Comparison of ENCODE assay signal across 12 cellular contexts in genomic region chr2:46701152-46701551, GRCh38. TPM values are rescaled to one million over a fixed set of nuclear protein-coding genes. Genes with fewer than 3 reads are reported as not detected.
DNase-seq lines count a peak whose midpoint lies in the region; ATAC-seq and TF ChIP-seq lines count a peak whose summit lies in the region.
"Had no signal": no experiment of that assay in that cellular context is flagged by ENCODE, and none has a peak within 500 bp of the region (broad histone marks: within the 10 kb centered on the region; RNA-seq: fewer than 3 reads in every experiment).

No MANE protein-coding gene starts in this region.

- no TSS peak for BruUV-seq in OCI-LY7 (replicated peaks; lab: Mats Ljungman, UMichigan)

- H3K4me3 ChIP-seq in OCI-LY7 (ENCODE audit: low read depth, low read length, poor library complexity, severe bottlenecking): no peak overlapping the region
- H3K4me3 ChIP-seq in epithelial cell of proximal tubule (ENCODE audit: low read depth, low read length): peak overlapping the region; percentile 91
- peak overlapping the region; percentile 12 for H3K4me3 ChIP-seq in rectal smooth muscle tissue (ENCODE audit: low read length)

- CTCF ChIA-PET in OCI-LY7 (lab: Charles Lee; ENCODE audit: unreplicated experiment): no interaction called here

- H3K9me2 ChIP-seq in OCI-LY7 (ENCODE audit: insufficient read depth, low read length): no peaks in the 10 kb centered on the region

- H3K9me3 ChIP-seq in OCI-LY7 (ENCODE audit: low read length): no peaks in the 10 kb centered on the region

- H3K9ac ChIP-seq in rectal smooth muscle tissue (ENCODE audit: low read length): no peak overlapping the region

- H2AFZ ChIP-seq in OCI-LY7 (ENCODE audit: low read length): no peak overlapping the region

- peaks cover 17% of the 10 kb centered on the region for H3K4me1 ChIP-seq in OCI-LY7 (ENCODE audit: insufficient read depth, low read length, poor library complexity, severe bottlenecking)
- peaks cover 8% of the 10 kb centered on the region for H3K4me1 ChIP-seq in rectal smooth muscle tissue (ENCODE audit: control insufficient read depth, insufficient read depth, low read length)

- H3K27me3 ChIP-seq in rectal smooth muscle tissue (ENCODE audit: control insufficient read depth, insufficient read depth, low read length): no peaks in the 10 kb centered on the region

- ATAC-seq in HG03095 (IDR thresholded peaks at IDR 0.05; ENCODE audit: unreplicated experiment): no peak

- peaks cover 24% of the 10 kb centered on the region for H4K20me1 ChIP-seq in OCI-LY7 (ENCODE audit: insufficient read depth, low read length)

- H3K27ac ChIP-seq in OCI-LY7 (ENCODE audit: low read depth, low read length, poor library complexity, severe bottlenecking) (no peak overlapping the region), rectal smooth muscle tissue (ENCODE audit: low read depth, low read length) (no peak overlapping the region)

- POLR2A ChIA-PET in OCI-LY7 (lab: Charles Lee): interaction anchor here (1.9 kb wide), 1 partner anchor 17 kb away, joined by 9 read pairs; no protein-coding TSS in a partner anchor

- intact Hi-C loops in OCI-LY7 (cut with micrococcal nuclease; ENCODE audit: unreplicated experiment): no loop called here

- TF ChIP-seq CTCF in OCI-LY7 (conservative IDR thresholded peaks at IDR 0.05; ENCODE audit: low read length) (no peak), epithelial cell of proximal tubule (conservative IDR thresholded peaks at IDR 0.05; ENCODE audit: low read depth, low read length) (no peak)

- H3K79me2 ChIP-seq in OCI-LY7 (ENCODE audit: insufficient read depth, low read depth, low read length): peaks cover 51% of the 10 kb centered on the region

- H3K36me3 ChIP-seq in OCI-LY7 (ENCODE audit: insufficient read depth, low read length) (no peaks in the 10 kb centered on the region), rectal smooth muscle tissue (ENCODE audit: control insufficient read depth, insufficient read depth, low read length) (no peaks in the 10 kb centered on the region)

- peak overlapping the region; percentile 7 for H3K4me2 ChIP-seq in OCI-LY7 (ENCODE audit: low read length)

- peak; percentile 66 for DNase-seq in EH (ENCODE audit: low read depth)
- no peak for DNase-seq in OCI-LY7 (ENCODE audit: low spot score)
- no peak for DNase-seq in epithelial cell of proximal tubule (ENCODE audit: low read depth)
- no peak for DNase-seq in SHP77 (lab: John Stamatoyannopoulos, UW)
- no peak for DNase-seq in activated effector memory CD4-positive, alpha-beta T cell treated with Interleukin-2 at 50 U/mL for 16 hours
- no peak for DNase-seq in DMS79 treated with DMSO at 0.1 percent for 48 hours (lab: John Stamatoyannopoulos, UW)
- DNase-seq: amniotic stem cell; NCI-H1105; occipital lobe; stimulated activated CD8-positive, alpha-beta memory T cell treated with anti-CD3 and anti-CD28 coated beads, Interleukin-4, amount 100 ng/mL, for 48 hours had no signal

RNA-seq across cellular contexts. Expression of gene SOCS5, which starts 2.1 kb away (rescaled TPM):
- total RNA-seq in OCI-LY7 (2014; rRNA removed; shearing (Covaris generic)): 9.5 and 9.9 TPM in 2 replicates
- total RNA-seq in OCI-LY7 (2022) (7.7 and 8.1 TPM in 2 replicates), epithelial cell of proximal tubule (5.5 and 7.1 TPM in 2 replicates)
